ENCODE assay signal across 25 cellular contexts in genomic region chr2:103810875-103811274, GRCh38.
"Had no signal": no experiment of that assay in that cellular context is flagged by ENCODE, and none has a peak within 500 bp of the region (broad histone marks: within the 10 kb centered on the region; RNA-seq: fewer than 3 reads in every experiment).

No MANE protein-coding gene starts in this region.

- H3K4me3 ChIP-seq: left ventricle myocardium inferior, lung, neural progenitor cell, ovary, right atrium auricular region, right lobe of liver, smooth muscle cell, tibial nerve, uterus had no signal

- H3K9me3 ChIP-seq: ovary, right atrium auricular region, right lobe of liver, tibial nerve, uterus had no signal

- H3K9ac ChIP-seq: neural progenitor cell had no signal

- H3K27ac Mint-ChIP-seq: mesothelial cell of epicardium; naive B cell; natural killer cell; nephron progenitor cell; neural progenitor cell; progenitor cell of endocrine pancreas; stimulated activated memory B cell treated with anti-CD40 and anti-IgM and Interleukin-4, amounts not matched to agents 10 μg/mL and 1 μg/mL and 100 μg/mL, for 72 hours; stimulated activated naive CD8-positive, alpha-beta T cell treated with anti-CD3 and anti-CD28 coated beads, Interleukin-15, amount 100 ng/mL, for 72 hours; type B pancreatic cell had no signal

- H3K9me3 Mint-ChIP-seq: mesothelial cell of epicardium; stimulated activated memory B cell treated with anti-CD40 and anti-IgM and Interleukin-4, amounts not matched to agents 10 μg/mL and 1 μg/mL and 100 μg/mL, for 72 hours; type B pancreatic cell had no signal

- H3K27me3 ChIP-seq: neural progenitor cell, ovary, right atrium auricular region, right lobe of liver, tibial nerve, uterus had no signal

- H3K4me2 ChIP-seq: smooth muscle cell had no signal

- H3K4me1 Mint-ChIP-seq: mesothelial cell of epicardium; naive B cell; natural killer cell; stimulated activated memory B cell treated with anti-CD40 and anti-IgM and Interleukin-4, amounts not matched to agents 10 μg/mL and 1 μg/mL and 100 μg/mL, for 72 hours; stimulated activated naive CD8-positive, alpha-beta T cell treated with anti-CD3 and anti-CD28 coated beads, Interleukin-15, amount 100 ng/mL, for 72 hours had no signal

- H2AFZ ChIP-seq: neural progenitor cell had no signal

- H3K36me3 ChIP-seq: left ventricle myocardium inferior, neural progenitor cell, ovary, right atrium auricular region, right lobe of liver, tibial nerve, uterus had no signal

- ATAC-seq: natural killer cell; right lobe of liver; stimulated activated memory B cell treated with anti-CD40 and anti-IgM and Interleukin-4, amounts not matched to agents 10 μg/mL and 1 μg/mL and 100 μg/mL, for 72 hours; stimulated activated naive CD8-positive, alpha-beta T cell treated with anti-CD3 and anti-CD28 coated beads, Interleukin-15, amount 100 ng/mL, for 72 hours had no signal

- H3K27me3 Mint-ChIP-seq: naive B cell; progenitor cell of endocrine pancreas; stimulated activated memory B cell treated with anti-CD40 and anti-IgM and Interleukin-4, amounts not matched to agents 10 μg/mL and 1 μg/mL and 100 μg/mL, for 72 hours; stimulated activated naive CD8-positive, alpha-beta T cell treated with anti-CD3 and anti-CD28 coated beads, Interleukin-15, amount 100 ng/mL, for 72 hours; type B pancreatic cell had no signal

- H3K27ac ChIP-seq: left ventricle myocardium inferior, neural progenitor cell, ovary, right atrium auricular region, right lobe of liver, tibial nerve, uterus had no signal

- DNase-seq: islet precursor cell; left ventricle myocardium inferior; mesendoderm; naive B cell; natural killer cell; nephron progenitor cell; ovary; stimulated activated CD4-positive, alpha-beta T cell treated with anti-CD3 and anti-CD28 coated beads, Interleukin-1b, Interleukin-23, amount 100 ng/mL, for 48 hours; stimulated activated CD4-positive, alpha-beta T cell treated with anti-CD3 and anti-CD28 coated beads, Interleukin-2, amount 100 ng/mL, for 48 hours; stimulated activated CD4-positive, alpha-beta T cell treated with anti-CD3 and anti-CD28 coated beads, Interleukin-4, amount 100 ng/mL, for 4 hours; stimulated activated CD8-positive, alpha-beta memory T cell treated with anti-CD3 and anti-CD28 coated beads, Interleukin-4, amount 100 ng/mL, for 48 hours; stimulated activated naive CD4-positive, alpha-beta T cell treated with Interleukin-2 at 50 U/mL for 16 hours; stimulated activated naive CD8-positive, alpha-beta T cell treated with anti-CD3 and anti-CD28 coated beads, Interleukin-15, amount 100 ng/mL, for 72 hours; substantia nigra; uterus had no signal

- H3K4me1 ChIP-seq: left ventricle myocardium inferior, right atrium auricular region, right lobe of liver, tibial nerve, uterus had no signal

- H3K36me3 Mint-ChIP-seq: mesothelial cell of epicardium; naive B cell; neural progenitor cell; stimulated activated memory B cell treated with anti-CD40 and anti-IgM and Interleukin-4, amounts not matched to agents 10 μg/mL and 1 μg/mL and 100 μg/mL, for 72 hours; type B pancreatic cell had no signal

- H3K4me3 Mint-ChIP-seq: mesothelial cell of epicardium; naive B cell; natural killer cell; nephron progenitor cell; neural progenitor cell; stimulated activated memory B cell treated with anti-CD40 and anti-IgM and Interleukin-4, amounts not matched to agents 10 μg/mL and 1 μg/mL and 100 μg/mL, for 72 hours; stimulated activated naive CD8-positive, alpha-beta T cell treated with anti-CD3 and anti-CD28 coated beads, Interleukin-15, amount 100 ng/mL, for 72 hours; type B pancreatic cell had no signal
